In genomic region chr1:32351859-32352745, GRCh38 we compare ENCODE assay signal across 1 cellular context.
TF ChIP-seq lines count a peak whose summit lies in the region.

No MANE protein-coding gene starts in this region.

TF ChIP-seq in K562, 482 proteins besides CTCF, POLR2A, EP300 and RAD21 (continued from another document and continues in another):
- 0 out of 2 replicates have a peak, but pooled peaks have one; percentile 20 for TF ChIP-seq ZBTB40 (IDR thresholded peaks at IDR 0.05)
- TF ChIP-seq ZBTB40 (CRISPR knock-in tag; IDR thresholded peaks at IDR 0.05) = no peak
- peak; percentile 38; the same call in 1 of the 2 replicates for TF ChIP-seq KAT7 (CRISPR knock-in tag; IDR thresholded peaks at IDR 0.05; ENCODE audit: borderline replicate concordance)
- no peak for TF ChIP-seq PKNOX1 (IDR thresholded peaks at IDR 0.05)
- no peak for TF ChIP-seq SAP30 (IDR thresholded peaks at IDR 0.05; ENCODE audit: borderline replicate concordance, insufficient read depth, low read depth, low read length, poor library complexity, severe bottlenecking)
- TF ChIP-seq GATAD2A (IDR thresholded peaks at IDR 0.05) = 0 out of 2 replicates have a peak, but pooled peaks have one; percentile 7
- peak; percentile 10 for TF ChIP-seq CTCFL (IDR thresholded peaks at IDR 0.05; ENCODE audit: borderline replicate concordance, insufficient read depth, low read depth, low read length, poor library complexity, severe bottlenecking)
- no peak for TF ChIP-seq TSC22D4 (tag; IDR thresholded peaks at IDR 0.05)
- no peak for TF ChIP-seq ZNF165 (CRISPR knock-in tag; IDR thresholded peaks at IDR 0.05; ENCODE audit: borderline replicate concordance)
- no peak for TF ChIP-seq NFATC3 (IDR thresholded peaks at IDR 0.05)
- no peak for TF ChIP-seq CBX8 (IDR thresholded peaks at IDR 0.05; ENCODE audit: borderline replicate concordance, extremely low read depth, low read depth, low read length, poor library complexity, severe bottlenecking)
- peak; percentile 39; the same call in 1 of the 2 replicates for TF ChIP-seq MGA (IDR thresholded peaks at IDR 0.05)
- TF ChIP-seq ZNF583 (CRISPR knock-in tag; IDR thresholded peaks at IDR 0.05) = no peak
- TF ChIP-seq SOX6 (IDR thresholded peaks at IDR 0.05) = peak; percentile 1; the same call in 1 of the 2 replicates
- TF ChIP-seq ILF3 (IDR thresholded peaks at IDR 0.05; ENCODE audit: borderline replicate concordance) = no peak
- TF ChIP-seq SRSF9 (IDR thresholded peaks at IDR 0.05; ENCODE audit: borderline replicate concordance, low read depth, low read length) = no peak
- no peak for TF ChIP-seq MTA1 (IDR thresholded peaks at IDR 0.05; ENCODE audit: borderline replicate concordance)
- TF ChIP-seq ZNF764 (CRISPR knock-in tag; IDR thresholded peaks at IDR 0.05; ENCODE audit: low read depth) = 0 out of 2 replicates have a peak, but pooled peaks have one; percentile 34
- TF ChIP-seq ETV5 (CRISPR knock-in tag; IDR thresholded peaks at IDR 0.05; ENCODE audit: low read depth) = 0 out of 2 replicates have a peak, but pooled peaks have one; percentile 20
- no peak for TF ChIP-seq CREB3 (tag; conservative IDR thresholded peaks at IDR 0.05; ENCODE audit: low read depth)
- TF ChIP-seq TBP (optimal IDR thresholded peaks at IDR 0.05; ENCODE audit: low read depth, low read length) = no peak
- no peak for TF ChIP-seq ZNF398 (CRISPR knock-in tag; IDR thresholded peaks at IDR 0.05)
